2 cellular contexts compared by ENCODE assay signal in genomic region chr17:82266142-82266541, GRCh38.
TF ChIP-seq lines count a peak whose summit lies in the region.

No MANE protein-coding gene starts in this region.

TF ChIP-seq in A549, 52 proteins besides CTCF, POLR2A, EP300 and RAD21:
- TF ChIP-seq, protein P1, sequence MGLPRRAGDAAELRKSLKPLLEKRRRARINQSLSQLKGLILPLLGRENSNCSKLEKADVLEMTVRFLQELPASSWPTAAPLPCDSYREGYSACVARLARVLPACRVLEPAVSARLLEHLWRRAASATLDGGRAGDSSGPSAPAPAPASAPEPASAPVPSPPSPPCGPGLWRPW (IDR thresholded peaks at IDR 0.05), result no peak

TF ChIP-seq in IMR-90, 13 proteins besides CTCF, POLR2A, EP300 and RAD21:
- no peak for TF ChIP-seq MAFK (IDR thresholded peaks at IDR 0.05; ENCODE audit: low read depth, low read length)
- no peak for TF ChIP-seq MXI1 (IDR thresholded peaks at IDR 0.05; ENCODE audit: borderline replicate concordance, low read depth, low read length)
- no peak for TF ChIP-seq MAZ (IDR thresholded peaks at IDR 0.05; ENCODE audit: borderline replicate concordance, low read depth, low read length)
- no peak for TF ChIP-seq BHLHE40 (IDR thresholded peaks at IDR 0.05; ENCODE audit: low read depth, low read length)
- TF ChIP-seq CHD1 (IDR thresholded peaks at IDR 0.05; ENCODE audit: low read depth, low read length), result no peak
- no peak for TF ChIP-seq CEBPB (IDR thresholded peaks at IDR 0.05; ENCODE audit: low read depth, low read length)
- TF ChIP-seq SMC3 (IDR thresholded peaks at IDR 0.05; ENCODE audit: low read depth, low read length), result no peak
- TF ChIP-seq RCOR1 (IDR thresholded peaks at IDR 0.05; ENCODE audit: insufficient replicate concordance, low read length), result no peak
- TF ChIP-seq USF2 (IDR thresholded peaks at IDR 0.05; ENCODE audit: low read depth, low read length), result no peak
- no peak for TF ChIP-seq NFE2L2 (IDR thresholded peaks at IDR 0.05; ENCODE audit: low read depth, low read length)
- no peak for TF ChIP-seq ELK1 (IDR thresholded peaks at IDR 0.05; ENCODE audit: borderline replicate concordance, low read depth, low read length)
- no peak for TF ChIP-seq RFX5 (IDR thresholded peaks at IDR 0.05; ENCODE audit: low read depth, low read length)
- no peak for TF ChIP-seq FOS (IDR thresholded peaks at IDR 0.05; ENCODE audit: low read depth, low read length)
